1 cellular context compared by ENCODE assay signal in genomic region chr1:8706995-8707396, GRCh38.
A peak's percentile ranks its signal among the peaks of the same experiment; 100 is the strongest.
TF ChIP-seq lines count a peak whose summit lies in the region.

No MANE protein-coding gene starts in this region.

TF ChIP-seq in HEK293, 187 proteins besides CTCF, POLR2A, EP300 and RAD21 (continued from another document):
- TF ChIP-seq TSHZ1 (tag by site-specific recombination; IDR thresholded peaks at IDR 0.05; ENCODE audit: borderline replicate concordance): peak; percentile 96
- TF ChIP-seq ZNF561 (tag by site-specific recombination; IDR thresholded peaks at IDR 0.05; ENCODE audit: borderline replicate concordance): peak; percentile 80
- peak; percentile 84 for TF ChIP-seq ZNF629 (tag by site-specific recombination; IDR thresholded peaks at IDR 0.05)
- peak; percentile 64; the same call in 1 of the 2 replicates for TF ChIP-seq ZNF610 (tag by site-specific recombination; IDR thresholded peaks at IDR 0.05; ENCODE audit: borderline replicate concordance)
- TF ChIP-seq ZSCAN18 (tag by site-specific recombination; IDR thresholded peaks at IDR 0.05): no peak
- TF ChIP-seq ZNF133 (tag by site-specific recombination; IDR thresholded peaks at IDR 0.05): no peak
- peak; percentile 79 for TF ChIP-seq IKZF3 (tag by site-specific recombination; IDR thresholded peaks at IDR 0.05)
- no peak for TF ChIP-seq ZNF624 (tag by site-specific recombination; IDR thresholded peaks at IDR 0.05)
- no peak for TF ChIP-seq ZNF174 (tag by site-specific recombination; IDR thresholded peaks at IDR 0.05)
- TF ChIP-seq ZNF175 (tag by site-specific recombination; IDR thresholded peaks at IDR 0.05): no peak
- TF ChIP-seq ZNF169 (tag by site-specific recombination; IDR thresholded peaks at IDR 0.05): no peak
- peak; percentile 96 for TF ChIP-seq ZXDB (tag by site-specific recombination; IDR thresholded peaks at IDR 0.05)
- TF ChIP-seq GFI1B (tag by site-specific recombination; IDR thresholded peaks at IDR 0.05): peak; percentile 90
- no peak for TF ChIP-seq ZNF654 (tag by site-specific recombination; IDR thresholded peaks at IDR 0.05; ENCODE audit: low read depth)
- TF ChIP-seq ZNF354C (tag by site-specific recombination; IDR thresholded peaks at IDR 0.05; ENCODE audit: borderline replicate concordance, low read depth): no peak
- 0 out of 2 replicates have a peak, but pooled peaks have one; percentile 34 for TF ChIP-seq KLF16 (tag by site-specific recombination; IDR thresholded peaks at IDR 0.05)
- TF ChIP-seq ZNF121 (tag by site-specific recombination; IDR thresholded peaks at IDR 0.05): 0 out of 2 replicates have a peak, but pooled peaks have one; percentile 44
- TF ChIP-seq ZNF26 (tag by site-specific recombination; IDR thresholded peaks at IDR 0.05): no peak
- TF ChIP-seq ZNF140 (tag by site-specific recombination; IDR thresholded peaks at IDR 0.05): no peak
- TF ChIP-seq ZNF558 (tag by site-specific recombination; IDR thresholded peaks at IDR 0.05): peak; percentile 23; the same call in 1 of the 2 replicates
- TF ChIP-seq ZNF473 (tag by site-specific recombination; IDR thresholded peaks at IDR 0.05): no peak
- peak; percentile 90 for TF ChIP-seq ZNF24 (tag by site-specific recombination; IDR thresholded peaks at IDR 0.05)
- TF ChIP-seq ZNF777 (tag by site-specific recombination; IDR thresholded peaks at IDR 0.05; ENCODE audit: borderline replicate concordance): no peak
- TF ChIP-seq ZBTB11 (tag by site-specific recombination; conservative IDR thresholded peaks at IDR 0.05; ENCODE audit: low read depth): 0 out of 2 replicates have a peak, but pooled peaks have one; percentile 9
- no peak for TF ChIP-seq ZFP3 (tag by site-specific recombination; IDR thresholded peaks at IDR 0.05; ENCODE audit: low read depth)
